In the genomic region with DNA sequence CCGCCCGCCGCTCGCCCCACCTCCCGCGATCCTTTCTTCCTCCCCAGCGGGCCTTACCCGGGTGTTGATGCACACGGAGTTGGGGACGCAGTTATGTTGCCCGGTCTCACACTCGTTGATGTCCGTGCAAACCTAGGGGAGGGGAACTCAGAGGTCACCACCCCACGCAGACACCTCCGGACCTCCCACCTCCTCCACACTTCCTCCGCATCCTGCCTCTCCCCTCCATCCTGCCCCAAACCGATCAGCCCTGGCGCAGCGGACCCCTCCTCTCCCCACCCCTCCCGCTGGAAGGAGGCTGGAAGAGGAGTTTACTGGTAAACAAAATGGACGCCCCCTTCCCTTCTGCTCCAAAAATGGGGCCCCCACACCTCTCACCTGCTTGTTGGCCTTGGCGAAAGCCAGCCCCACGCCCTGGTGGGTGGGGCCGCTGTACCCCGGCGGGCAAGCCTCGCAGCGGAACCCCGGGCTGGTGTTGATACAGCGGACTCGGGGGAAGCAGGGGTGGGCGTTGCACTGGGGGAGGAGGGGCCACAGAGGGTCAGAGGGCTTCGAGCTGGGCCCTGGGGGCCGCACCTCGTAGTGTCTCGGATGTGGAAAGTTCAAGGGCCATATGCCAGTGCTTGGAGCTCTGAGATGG, we compare ENCODE assay signal across 13 cellular contexts. TPM values are rescaled to one million over a fixed set of nuclear protein-coding genes. Genes with fewer than 3 reads are reported as not detected.
A peak's percentile ranks its signal among the peaks of the same experiment; 100 is the strongest.
DNase-seq lines count a peak whose midpoint lies in the region; ATAC-seq, FAIRE-seq and TF ChIP-seq lines count a peak whose summit lies in the region.
"Had no signal": no experiment of that assay in that cellular context is flagged by ENCODE, and none has a peak within 500 bp of the region (broad histone marks: within the 10 kb centered on the region; RNA-seq: fewer than 3 reads in every experiment).

No MANE protein-coding gene starts in this region.

- WGBS in K562 (ENCODE audit: insufficient coverage, low coverage, missing lambda C conversion rate), result 5% methylated on average over 26 of the region's 36 CpGs

- peaks cover 17 to 51% of the 10 kb centered on the region in 2 experiments; a peak in 4 of 5 replicates for H3K27me3 ChIP-seq in K562 (ENCODE audit: control insufficient read depth in 2 of 2, insufficient read depth in 2 of 2, low read length in 2 of 2)
- H3K27me3 ChIP-seq in naive thymus-derived CD4-positive, alpha-beta T cell (ENCODE audit: control insufficient read depth in 2 of 2, insufficient read depth in 2 of 2, low read length in 2 of 2), result peaks cover 5 to 26% of the 10 kb centered on the region in 2 donors

- peak; percentile 42 for DNase-seq in CD14-positive monocyte (ENCODE audit: low spot score)
- DNase-seq in K562 (ENCODE audit: extremely low read depth in 1 of 4, low spot score in 3 of 4), result no peak
- no peak for DNase-seq in naive thymus-derived CD4-positive, alpha-beta T cell
- DNase-seq in left ventricle myocardium superior, result no peak
- no peak for DNase-seq in NCI-H446 (lab: John Stamatoyannopoulos, UW)
- no peak for DNase-seq in hepatic stellate cell (ENCODE audit: low spot score)
- DNase-seq: NCI-H187 treated with DMSO at 0.1 percent for 48 hours had no signal

- TF ChIP-seq CTCF in CD14-positive monocyte (IDR thresholded peaks at IDR 0.05) (no peak), HEK293 (tag by site-specific recombination; IDR thresholded peaks at IDR 0.05) (no peak), K562 (IDR thresholded peaks at IDR 0.05 in 2 of 3, conservative IDR thresholded peaks at IDR 0.05 in 1 of 3; ENCODE audit: insufficient read depth in 2 of 3, low read depth in 1 of 3, low read length in 3 of 3) (no peak)

- H3K4me1 Mint-ChIP-seq in CD14-positive monocyte, result peaks cover 48% of the 10 kb centered on the region
- peaks cover 22 to 55% (median 40%) of the 10 kb centered on the region in 7 donors for H3K4me1 Mint-ChIP-seq in naive thymus-derived CD4-positive, alpha-beta T cell

- H4K20me1 ChIP-seq in K562 (replicated peaks; ENCODE audit: control insufficient read depth, insufficient read depth, low read length), result peaks cover 15% of the 10 kb centered on the region

- peak overlapping the region; percentile 47 to 96 for H3K4me3 Mint-ChIP-seq in CD14-positive monocyte
- peak overlapping the region; percentile 72 to 90 (median 81) for H3K4me3 Mint-ChIP-seq in naive thymus-derived CD4-positive, alpha-beta T cell

- H3K27ac Mint-ChIP-seq in CD14-positive monocyte, result no peak overlapping the region
- peak overlapping the region in 2 of 9 donors; percentile 31 to 49 for H3K27ac Mint-ChIP-seq in naive thymus-derived CD4-positive, alpha-beta T cell

- TF ChIP-seq POLR2A in K562 (conservative IDR thresholded peaks at IDR 0.05), result no peak

- H3K4me2 ChIP-seq in K562 (ENCODE audit: insufficient read depth, low read length), result no peak overlapping the region
- H3K4me2 ChIP-seq: KMS-11 had no signal

- no peak overlapping the region for H3K4me3 ChIP-seq in HEK293 (ENCODE audit: low read depth, low read length)
- no peak overlapping the region for H3K4me3 ChIP-seq in K562
- no peak overlapping the region for H3K4me3 ChIP-seq in naive thymus-derived CD4-positive, alpha-beta T cell (ENCODE audit: low read length)

- H3K9me3 Mint-ChIP-seq in CD14-positive monocyte, result peaks cover 3 to 56% (median 28%) of the 10 kb centered on the region in 7 donors
- peaks cover 0 to 8% (median 0%) of the 10 kb centered on the region in 11 donors for H3K9me3 Mint-ChIP-seq in naive thymus-derived CD4-positive, alpha-beta T cell

- 0 out of 4 replicates have a peak overlapping the region, but pooled peaks of 1 of the 2 experiments have one; percentile 1 for H3K9ac ChIP-seq in K562 (ENCODE audit: insufficient read depth in 1 of 2, low read depth in 2 of 2, low read length in 2 of 2)
- H3K9ac ChIP-seq: KMS-11 had no signal

- H3K9me3 ChIP-seq in HEK293 (ENCODE audit: control insufficient read depth, insufficient read depth, low read depth, low read length) (no peaks in the 10 kb centered on the region), K562 (replicated peaks; ENCODE audit: control insufficient read depth, insufficient read depth, low read depth, low read length) (no peaks in the 10 kb centered on the region)
- H3K9me3 ChIP-seq in naive thymus-derived CD4-positive, alpha-beta T cell (ENCODE audit: control insufficient read depth in 2 of 3, low read length in 3 of 3), result no peaks in the 10 kb centered on the region
- H3K9me3 ChIP-seq: spleen had no signal

- CTCF ChIA-PET in HEK293 (lab: Yijun Ruan, JAX) (interaction anchor here (0.5 to 0.9 kb wide), 2 partner anchors 58 to 196 kb away, joined by 3 read pairs; no protein-coding TSS in a partner anchor), K562 (lab: Yijun Ruan, JAX; ENCODE audit: low intra/inter-chr PET ratio) (no interaction called here)
- CTCF ChIA-PET in naive thymus-derived CD4-positive, alpha-beta T cell (lab: Charles Lee), result no interaction called here

- H3K36me3 ChIP-seq in HEK293 (ENCODE audit: control insufficient read depth in 2 of 2, insufficient read depth in 1 of 2, low read length in 2 of 2), result no peaks in the 10 kb centered on the region
- H3K36me3 ChIP-seq in K562 (ENCODE audit: control insufficient read depth, insufficient read depth, low read length), result no peaks in the 10 kb centered on the region
- H3K36me3 ChIP-seq in naive thymus-derived CD4-positive, alpha-beta T cell (ENCODE audit: control insufficient read depth in 2 of 3, insufficient read depth in 3 of 3, low read length in 3 of 3), result no peaks in the 10 kb centered on the region
- H3K36me3 ChIP-seq: spleen had no signal

- POLR2A ChIA-PET in HEK293 (lab: Yijun Ruan, JAX), result interaction anchor here (0.6 kb wide), 1 partner anchor 13 kb away, joined by 3 read pairs; no protein-coding TSS in a partner anchor
- POLR2A ChIA-PET in K562 (lab: Yijun Ruan, JAX), result interaction anchor here (0.6 kb wide), 1 partner anchor 508 kb away, joined by 4 read pairs; no protein-coding TSS in a partner anchor
- POLR2A ChIA-PET in naive thymus-derived CD4-positive, alpha-beta T cell (lab: Charles Lee), result interaction anchor here (1.1 kb wide), 1 partner anchor 176 kb away, joined by 3 read pairs; a partner anchor contains a TSS

- H3K9me1 ChIP-seq in K562 (ENCODE audit: control insufficient read depth, insufficient read depth, low read length), result no peaks in the 10 kb centered on the region

- no peaks in the 10 kb centered on the region for H3K79me2 ChIP-seq in K562 (ENCODE audit: control insufficient read depth, insufficient read depth, low read length)

- in situ Hi-C loops in K562 (cut with MboI), result no loop called here

- no peak for TF ChIP-seq RAD21 in K562 (CRISPR knock-in tag; conservative IDR thresholded peaks at IDR 0.05 in 1 of 2, IDR thresholded peaks at IDR 0.05 in 1 of 2)

- intact Hi-C loops in CD14-positive monocyte (cut with micrococcal nuclease) (no loop called here), K562 (cut with micrococcal nuclease) (no loop called here), left ventricle myocardium superior (cut with micrococcal nuclease) (no loop called here)
- intact Hi-C loops in naive thymus-derived CD4-positive, alpha-beta T cell (cut with micrococcal nuclease), result loop anchor here (5.0 to 10.0 kb wide), 2 partner anchors 46 to 177 kb away; a partner anchor contains a TSS

- ATAC-seq in K562, result no peak
- no peak for ATAC-seq in naive thymus-derived CD4-positive, alpha-beta T cell
- ATAC-seq in GM21737 (IDR thresholded peaks at IDR 0.05; ENCODE audit: unreplicated experiment), result no peak
- no peak for ATAC-seq in left ventricle myocardium superior
- ATAC-seq: HCT116 had no signal

- H3K4me1 ChIP-seq in HEK293 (ENCODE audit: control insufficient read depth, insufficient read depth, low read length), result peaks cover 4% of the 10 kb centered on the region
- peaks cover 8 to 68% of the 10 kb centered on the region in 2 experiments; a peak in 3 of 5 replicates for H3K4me1 ChIP-seq in K562 (replicated peaks in 1 of 2; ENCODE audit: control insufficient read depth in 2 of 2, insufficient read depth in 2 of 2, low read length in 2 of 2)
- H3K4me1 ChIP-seq in naive thymus-derived CD4-positive, alpha-beta T cell (ENCODE audit: control insufficient read depth in 2 of 2, insufficient read depth in 2 of 2, low read length in 2 of 2), result peaks cover 11 to 20% of the 10 kb centered on the region in 2 donors

- peaks cover 85 to 99% (median 94%) of the 10 kb centered on the region in 3 donors for H3K27me3 Mint-ChIP-seq in CD14-positive monocyte (ENCODE audit: low read depth in 3 of 3)
- peaks cover 60 to 86% (median 69%) of the 10 kb centered on the region in 5 donors for H3K27me3 Mint-ChIP-seq in naive thymus-derived CD4-positive, alpha-beta T cell

- H3K27ac ChIP-seq in HEK293 (ENCODE audit: extremely low read depth, low read depth, low read length) (no peak overlapping the region), K562 (ENCODE audit: extremely low read depth, low read depth, low read length) (no peak overlapping the region)
- H3K27ac ChIP-seq in naive thymus-derived CD4-positive, alpha-beta T cell (ENCODE audit: low read depth, low read length), result no peak overlapping the region
- H3K27ac ChIP-seq: KMS-11, spleen had no signal

- peaks cover 11 to 14% of the 10 kb centered on the region in 2 donors for H3K36me3 Mint-ChIP-seq in CD14-positive monocyte
- peaks cover 0 to 8% (median 0%) of the 10 kb centered on the region in 5 donors for H3K36me3 Mint-ChIP-seq in naive thymus-derived CD4-positive, alpha-beta T cell

- no peak overlapping the region for H2AFZ ChIP-seq in K562 (ENCODE audit: low read depth, low read length)

- FAIRE-seq in K562 (lab: Jason Lieb, UNC), result no peak
- FAIRE-seq: kidney had no signal

- no TSS peak for BruUV-seq in K562 (replicated peaks; lab: Mats Ljungman, UMichigan)

- no peak for TF ChIP-seq EP300 in K562 (IDR thresholded peaks at IDR 0.05; ENCODE audit: low read length)

RNA-seq across cellular contexts. Expression of a gene that starts 2.2 kb away (rescaled TPM):
- polyA plus RNA-seq in CD14-positive monocyte, result not detected
- total RNA-seq in K562 (2011; cell fraction: chromatin; rRNA removed; ENCODE audit: low replicate concordance), result not detected in 2 replicates
- not detected in 2 replicates for total RNA-seq in K562 (2011; cell fraction: nucleolus; rRNA removed)
- total RNA-seq in K562 (2011; cell fraction: nucleoplasm; rRNA removed), result not detected in 2 replicates
- total RNA-seq in K562 (2014; rRNA removed), result not detected in 2 replicates
- not detected in 2 replicates for total RNA-seq in K562 (2014; rRNA removed; fragmentation: Illumina TruSeq; extraction: Trizol)
- not detected in 2 replicates for total RNA-seq in K562 (2015; rRNA removed; fragmentation: Illumina TruSeq; extraction: Trizol)
- 0.07 TPM in 1 of 2 replicates, not detected in the other for total RNA-seq in K562 (2021)
- not detected in 2 replicates for polyA plus RNA-seq in K562 (2011; rRNA removed)
- not detected in 2 replicates for polyA plus RNA-seq in K562 (2011; cell fraction: cytosol; rRNA removed)
- not detected in 2 replicates for polyA plus RNA-seq in K562 (2011; cell fraction: nucleus; rRNA removed)
- polyA plus RNA-seq in K562 (2012), result not detected in 2 replicates
- not detected in 2 replicates for polyA plus RNA-seq in K562 (2014; fragmentation: Illumina TruSeq; extraction: Trizol)
- polyA plus RNA-seq in K562 (2014; fragmentation: Nextera tagmentation; extraction: Ambion mirVana), result not detected
- not detected in 2 replicates for polyA plus RNA-seq in K562 (2014; rRNA removed)
- not detected in 2 replicates for polyA minus RNA-seq in K562 (2011; rRNA and poly(A)+ RNA removed)
- polyA minus RNA-seq in K562 (2011; cell fraction: cytosol; rRNA and poly(A)+ RNA removed), result not detected in 2 replicates
- not detected in 2 replicates for polyA minus RNA-seq in K562 (2011; cell fraction: nucleus; rRNA and poly(A)+ RNA removed)
- total RNA-seq in naive thymus-derived CD4-positive, alpha-beta T cell, result not detected
- not detected for polyA plus RNA-seq in naive thymus-derived CD4-positive, alpha-beta T cell
- not detected for total RNA-seq in left ventricle myocardium superior
- total RNA-seq: spleen had no signal

RNA-seq across cellular contexts. Expression of a gene that starts 42.9 kb away (rescaled TPM):
- polyA plus RNA-seq in CD14-positive monocyte, result 1 to 10 TPM; 2.6 to 3.2 TPM
- total RNA-seq in K562 (2011; cell fraction: chromatin; rRNA removed; ENCODE audit: low replicate concordance), result 164 and 380 TPM in 2 replicates
- total RNA-seq in K562 (2011; cell fraction: nucleolus; rRNA removed), result 194 and 199 TPM in 2 replicates
- total RNA-seq in K562 (2011; cell fraction: nucleoplasm; rRNA removed), result 117 and 137 TPM in 2 replicates
- 59.6 and 66.0 TPM in 2 replicates for total RNA-seq in K562 (2014; rRNA removed)
- total RNA-seq in K562 (2014; rRNA removed; fragmentation: Illumina TruSeq; extraction: Trizol), result 24.6 and 27.9 TPM in 2 replicates
- 27.8 and 31.1 TPM in 2 replicates for total RNA-seq in K562 (2015; rRNA removed; fragmentation: Illumina TruSeq; extraction: Trizol)
- total RNA-seq in K562 (2021), result 98.8 and 103 TPM in 2 replicates
- polyA plus RNA-seq in K562 (2011; rRNA removed), result 21.5 and 44.9 TPM in 2 replicates
- 21.0 and 30.1 TPM in 2 replicates for polyA plus RNA-seq in K562 (2011; cell fraction: cytosol; rRNA removed)
- polyA plus RNA-seq in K562 (2011; cell fraction: nucleus; rRNA removed), result 96.8 and 126 TPM in 2 replicates
- 49.2 and 51.8 TPM in 2 replicates for polyA plus RNA-seq in K562 (2012)
- polyA plus RNA-seq in K562 (2014; fragmentation: Illumina TruSeq; extraction: Trizol), result 47.1 and 49.1 TPM in 2 replicates
- polyA plus RNA-seq in K562 (2014; fragmentation: Nextera tagmentation; extraction: Ambion mirVana), result under 1 TPM; 0.34 to 0.71 TPM
- 36.5 and 40.7 TPM in 2 replicates for polyA plus RNA-seq in K562 (2014; rRNA removed)
- polyA minus RNA-seq in K562 (2011; rRNA and poly(A)+ RNA removed), result 68.3 and 101 TPM in 2 replicates
- polyA minus RNA-seq in K562 (2011; cell fraction: cytosol; rRNA and poly(A)+ RNA removed), result 99.1 and 134 TPM in 2 replicates
- polyA minus RNA-seq in K562 (2011; cell fraction: nucleus; rRNA and poly(A)+ RNA removed), result 61.1 and 76.9 TPM in 2 replicates
- total RNA-seq in naive thymus-derived CD4-positive, alpha-beta T cell, result 100 to 1,000 TPM in 4 of 5 experiments, 10 to 100 TPM in 1; 98.7 to 148 (median 113) TPM
- 10 to 100 TPM in 1 of 2 donors, 1 to 10 TPM in 1; 7.7 to 25.3 TPM for polyA plus RNA-seq in naive thymus-derived CD4-positive, alpha-beta T cell
- 37.3 TPM for total RNA-seq in left ventricle myocardium superior

Comparison
In these comparisons a context has a peak if more than half of its experiments do, and no peak if none do; other contexts are left out.
1. intact Hi-C loops: an anchor here in naive thymus-derived CD4-positive, alpha-beta T cell (5.0 to 10.0 kb wide); none called in CD14-positive monocyte, K562 and left ventricle myocardium superior.